In genomic region chr6:123803456-123803861, GRCh38 we compare ENCODE assay signal across 9 cellular contexts. TPM values are rescaled to one million over a fixed set of nuclear protein-coding genes. Genes with fewer than 3 reads are reported as not detected.
DNase-seq lines count a peak whose midpoint lies in the region; ATAC-seq and TF ChIP-seq lines count a peak whose summit lies in the region.
"Had no signal": no experiment of that assay in that cellular context is flagged by ENCODE, and none has a peak within 500 bp of the region (broad histone marks: within the 10 kb centered on the region; RNA-seq: fewer than 3 reads in every experiment).

No MANE protein-coding gene starts in this region.

- intact Hi-C loops in CD8-positive, alpha-beta T cell (cut with DNase I, micrococcal nuclease): loop anchor here (5.0 kb wide), 2 partner anchors 1309 to 1964 kb away; no protein-coding TSS in a partner anchor

- H3K27me3 ChIP-seq in mononuclear cell (ENCODE audit: insufficient read depth, low read length): peaks cover 42% of the 10 kb centered on the region
- no peaks in the 10 kb centered on the region for H3K27me3 ChIP-seq in CD8-positive, alpha-beta T cell (ENCODE audit: insufficient read depth, low read length)

- no peaks in the 10 kb centered on the region for H3K9me3 ChIP-seq in mononuclear cell (ENCODE audit: low read depth, low read length)
- H3K9me3 ChIP-seq in CD8-positive, alpha-beta T cell (ENCODE audit: low read length): no peaks in the 10 kb centered on the region

- H3K27ac ChIP-seq in CD8-positive, alpha-beta T cell (ENCODE audit: low read depth, low read length): no peak overlapping the region

- H3K4me1 Mint-ChIP-seq in activated naive CD4-positive, alpha-beta T cell treated with anti-CD3 and anti-CD28 coated beads, Interleukin-2, amount 50 U/mL, for 24 hours: peaks cover 9% of the 10 kb centered on the region
- H3K4me1 Mint-ChIP-seq in central memory CD8-positive, alpha-beta T cell: peaks cover 5% of the 10 kb centered on the region
- peaks cover 13% of the 10 kb centered on the region for H3K4me1 Mint-ChIP-seq in CD8-positive, alpha-beta T cell (ENCODE audit: low read depth)

- H3K27ac Mint-ChIP-seq in activated naive CD4-positive, alpha-beta T cell treated with anti-CD3 and anti-CD28 coated beads, Interleukin-2, amount 50 U/mL, for 24 hours: no peak overlapping the region
- H3K27ac Mint-ChIP-seq in central memory CD8-positive, alpha-beta T cell (ENCODE audit: low read depth): no peak overlapping the region
- H3K27ac Mint-ChIP-seq in CD8-positive, alpha-beta T cell: no peak overlapping the region

- H3K27me3 Mint-ChIP-seq in activated naive CD4-positive, alpha-beta T cell treated with anti-CD3 and anti-CD28 coated beads, Interleukin-2, amount 50 U/mL, for 24 hours: peaks cover 40% of the 10 kb centered on the region
- peaks cover 44% of the 10 kb centered on the region for H3K27me3 Mint-ChIP-seq in central memory CD8-positive, alpha-beta T cell
- H3K27me3 Mint-ChIP-seq in CD8-positive, alpha-beta T cell (ENCODE audit: low read depth): peaks cover 40% of the 10 kb centered on the region

- H3K36me3 ChIP-seq in CD8-positive, alpha-beta T cell (ENCODE audit: insufficient read depth, low read length): no peaks in the 10 kb centered on the region

- H3K36me3 Mint-ChIP-seq in activated naive CD4-positive, alpha-beta T cell treated with anti-CD3 and anti-CD28 coated beads, Interleukin-2, amount 50 U/mL, for 24 hours: no peaks in the 10 kb centered on the region
- peaks cover 3% of the 10 kb centered on the region for H3K36me3 Mint-ChIP-seq in central memory CD8-positive, alpha-beta T cell (ENCODE audit: insufficient read depth)
- no peaks in the 10 kb centered on the region for H3K36me3 Mint-ChIP-seq in CD8-positive, alpha-beta T cell

- POLR2A ChIA-PET in CD8-positive, alpha-beta T cell (lab: Charles Lee): no interaction called here

- H3K4me3 Mint-ChIP-seq in activated naive CD4-positive, alpha-beta T cell treated with anti-CD3 and anti-CD28 coated beads, Interleukin-2, amount 50 U/mL, for 24 hours: peak overlapping the region; percentile 71
- H3K4me3 Mint-ChIP-seq in central memory CD8-positive, alpha-beta T cell: peak overlapping the region; percentile 29
- H3K4me3 Mint-ChIP-seq in CD8-positive, alpha-beta T cell: no peak overlapping the region

- ATAC-seq in HG03280 (IDR thresholded peaks at IDR 0.05; ENCODE audit: unreplicated experiment): peak; percentile 18
- ATAC-seq in central memory CD8-positive, alpha-beta T cell (replicated peaks; ENCODE audit: extremely low read depth, poor library complexity, severe bottlenecking): no peak
- ATAC-seq in CD8-positive, alpha-beta T cell: no peak

- peak overlapping the region; percentile 9 for H3K4me3 ChIP-seq in mononuclear cell (ENCODE audit: low read length)
- no peak overlapping the region for H3K4me3 ChIP-seq in CD8-positive, alpha-beta T cell (ENCODE audit: low read depth, low read length)

- H3K4me1 ChIP-seq in mononuclear cell (ENCODE audit: insufficient read depth, low read length): peaks cover 11% of the 10 kb centered on the region
- H3K4me1 ChIP-seq in CD8-positive, alpha-beta T cell (ENCODE audit: insufficient read depth, low read length): peaks cover 7% of the 10 kb centered on the region

- no peak for DNase-seq in activated naive CD4-positive, alpha-beta T cell treated with anti-CD3 and anti-CD28 coated beads, Interleukin-2, amount 50 U/mL, for 16 hours
- no peak for DNase-seq in central memory CD8-positive, alpha-beta T cell (ENCODE audit: low spot score in 2 of 2)
- no peak for DNase-seq in GF-D8 (lab: John Stamatoyannopoulos, UW)
- no peak for DNase-seq in CD8-positive, alpha-beta T cell
- no peak for DNase-seq in NCI-H2196 (lab: John Stamatoyannopoulos, UW; ENCODE audit: unreplicated experiment)

- CTCF ChIA-PET in CD8-positive, alpha-beta T cell (lab: Charles Lee): interaction anchor here (1.6 kb wide), 2 partner anchors 12 to 30 kb away, joined by 4 read pairs; no protein-coding TSS in a partner anchor

- no peak for TF ChIP-seq CTCF in CD8-positive, alpha-beta T cell (IDR thresholded peaks at IDR 0.05)

- no peaks in the 10 kb centered on the region for H3K9me3 Mint-ChIP-seq in activated naive CD4-positive, alpha-beta T cell treated with anti-CD3 and anti-CD28 coated beads, Interleukin-2, amount 50 U/mL, for 24 hours
- no peaks in the 10 kb centered on the region for H3K9me3 Mint-ChIP-seq in central memory CD8-positive, alpha-beta T cell
- no peaks in the 10 kb centered on the region for H3K9me3 Mint-ChIP-seq in CD8-positive, alpha-beta T cell

RNA-seq across cellular contexts. Expression of gene NKAIN2, which starts 0.2 kb away (rescaled TPM):
- not detected for total RNA-seq in mononuclear cell
- not detected for total RNA-seq in CD8-positive, alpha-beta T cell
- total RNA-seq: subcutaneous adipose tissue had no signal
